ENCODE assay signal across 1 cellular context in the genomic region with DNA sequence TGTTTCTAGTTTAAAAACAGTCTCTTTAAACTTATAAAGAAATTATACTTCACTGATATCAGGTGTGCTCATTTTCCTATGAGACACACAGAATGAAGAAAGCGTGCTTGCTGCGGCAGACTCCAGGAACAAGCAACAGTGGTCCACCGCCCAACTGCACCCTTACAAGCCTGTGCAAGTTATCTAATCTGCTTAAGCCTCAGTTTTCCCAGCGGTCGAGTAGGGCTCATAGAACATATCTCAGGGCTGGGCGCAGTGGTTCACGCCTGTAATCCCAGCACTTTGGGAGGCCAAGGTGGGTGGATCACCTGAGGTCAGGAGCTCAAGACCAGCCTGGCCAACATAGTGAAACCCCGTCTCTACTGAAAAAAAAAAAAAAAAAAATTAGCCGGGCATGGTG.
TF ChIP-seq lines count a peak whose summit lies in the region.

No MANE protein-coding gene starts in this region.

TF ChIP-seq in K562, 482 proteins besides CTCF, POLR2A, EP300 and RAD21:
- TF ChIP-seq CC2D1A (IDR thresholded peaks at IDR 0.05) (peak; percentile 58; the same call in 1 of the 2 replicates), SMARCE1 (IDR thresholded peaks at IDR 0.05) (0 out of 2 replicates have a peak, but pooled peaks have one; percentile 13), RB1 (IDR thresholded peaks at IDR 0.05; ENCODE audit: low read depth) (peak; percentile 27; the same call in 1 of the 2 replicates), ADNP (tag; IDR thresholded peaks at IDR 0.05) (peak; percentile 66), SAP30 (IDR thresholded peaks at IDR 0.05; ENCODE audit: borderline replicate concordance, insufficient read depth, low read depth, low read length, poor library complexity, severe bottlenecking) (peak; percentile 4)
- TF ChIP-seq, protein P1, sequence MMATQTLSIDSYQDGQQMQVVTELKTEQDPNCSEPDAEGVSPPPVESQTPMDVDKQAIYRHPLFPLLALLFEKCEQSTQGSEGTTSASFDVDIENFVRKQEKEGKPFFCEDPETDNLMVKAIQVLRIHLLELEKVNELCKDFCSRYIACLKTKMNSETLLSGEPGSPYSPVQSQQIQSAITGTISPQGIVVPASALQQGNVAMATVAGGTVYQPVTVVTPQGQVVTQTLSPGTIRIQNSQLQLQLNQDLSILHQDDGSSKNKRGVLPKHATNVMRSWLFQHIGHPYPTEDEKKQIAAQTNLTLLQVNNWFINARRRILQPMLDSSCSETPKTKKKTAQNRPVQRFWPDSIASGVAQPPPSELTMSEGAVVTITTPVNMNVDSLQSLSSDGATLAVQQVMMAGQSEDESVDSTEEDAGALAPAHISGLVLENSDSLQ (IDR thresholded peaks at IDR 0.05), result 0 out of 2 replicates have a peak, but pooled peaks have one; percentile 23
- TF ChIP-seq, protein P2, sequence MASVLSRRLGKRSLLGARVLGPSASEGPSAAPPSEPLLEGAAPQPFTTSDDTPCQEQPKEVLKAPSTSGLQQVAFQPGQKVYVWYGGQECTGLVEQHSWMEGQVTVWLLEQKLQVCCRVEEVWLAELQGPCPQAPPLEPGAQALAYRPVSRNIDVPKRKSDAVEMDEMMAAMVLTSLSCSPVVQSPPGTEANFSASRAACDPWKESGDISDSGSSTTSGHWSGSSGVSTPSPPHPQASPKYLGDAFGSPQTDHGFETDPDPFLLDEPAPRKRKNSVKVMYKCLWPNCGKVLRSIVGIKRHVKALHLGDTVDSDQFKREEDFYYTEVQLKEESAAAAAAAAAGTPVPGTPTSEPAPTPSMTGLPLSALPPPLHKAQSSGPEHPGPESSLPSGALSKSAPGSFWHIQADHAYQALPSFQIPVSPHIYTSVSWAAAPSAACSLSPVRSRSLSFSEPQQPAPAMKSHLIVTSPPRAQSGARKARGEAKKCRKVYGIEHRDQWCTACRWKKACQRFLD (CRISPR knock-in tag; IDR thresholded peaks at IDR 0.05), result 0 out of 2 replicates have a peak, but pooled peaks have one; percentile 6
